In genomic region chr4:25330335-25330734, GRCh38 we compare ENCODE assay signal across 19 cellular contexts. TPM values are rescaled to one million over a fixed set of nuclear protein-coding genes. Genes with fewer than 3 reads are reported as not detected.
DNase-seq lines count a peak whose midpoint lies in the region; ATAC-seq and TF ChIP-seq lines count a peak whose summit lies in the region.
"Had no signal": no experiment of that assay in that cellular context is flagged by ENCODE, and none has a peak within 500 bp of the region (broad histone marks: within the 10 kb centered on the region; RNA-seq: fewer than 3 reads in every experiment).

No MANE protein-coding gene starts in this region.

- H3K4me1 Mint-ChIP-seq in CD4-positive, CD25-positive, alpha-beta regulatory T cell = peaks cover 11 to 34% (median 19%) of the 10 kb centered on the region in 4 donors

- no peaks in the 10 kb centered on the region for H3K27me3 Mint-ChIP-seq in CD4-positive, CD25-positive, alpha-beta regulatory T cell
- H3K27me3 Mint-ChIP-seq: naive thymus-derived CD8-positive, alpha-beta T cell had no signal

- ATAC-seq in CD4-positive, CD25-positive, alpha-beta regulatory T cell (ENCODE audit: low read depth in 2 of 2) = no peak
- peak; percentile 14 for ATAC-seq in GM19372 (IDR thresholded peaks at IDR 0.05; ENCODE audit: low read depth, unreplicated experiment)
- 0 out of 2 replicates have a peak, but pooled peaks have one; percentile 30 for ATAC-seq in Panc1
- ATAC-seq in right lobe of liver = peak in 3 of 4 donors; percentile 30 to 60 (median 57)
- ATAC-seq: naive thymus-derived CD8-positive, alpha-beta T cell; PC-3 had no signal

- no peak overlapping the region for H3K27ac ChIP-seq in CD4-positive, CD25-positive, alpha-beta regulatory T cell (ENCODE audit: insufficient read depth, low read length, poor library complexity, severe bottlenecking)
- H3K27ac ChIP-seq in Panc1 (ENCODE audit: low read length) = no peak overlapping the region
- no peak overlapping the region for H3K27ac ChIP-seq in right lobe of liver
- H3K27ac ChIP-seq: C4-2B, right atrium auricular region had no signal

- TF ChIP-seq CTCF in Panc1 (IDR thresholded peaks at IDR 0.05) = no peak
- TF ChIP-seq CTCF in right lobe of liver (IDR thresholded peaks at IDR 0.05) = no peak

- BruUV-seq in Panc1 (replicated peaks; lab: Mats Ljungman, UMichigan) = no TSS peak

- POLR2A ChIA-PET in Panc1 (lab: Charles Lee) = no interaction called here

- no peak overlapping the region for H3K4me3 ChIP-seq in CD4-positive, CD25-positive, alpha-beta regulatory T cell (ENCODE audit: low read depth, low read length)
- H3K4me3 ChIP-seq in Panc1 (ENCODE audit: low read depth in 2 of 2, low read length in 2 of 2) (no peak overlapping the region), right lobe of liver (no peak overlapping the region)
- H3K4me3 ChIP-seq: HAP-1, right atrium auricular region had no signal

- peak overlapping the region in 2 of 4 donors; percentile 43 to 75 for H3K4me3 Mint-ChIP-seq in CD4-positive, CD25-positive, alpha-beta regulatory T cell

- H3K4me1 ChIP-seq in CD4-positive, CD25-positive, alpha-beta regulatory T cell (ENCODE audit: control insufficient read depth, insufficient read depth, low read length, poor library complexity, severe bottlenecking) = peaks cover 10% of the 10 kb centered on the region
- H3K4me1 ChIP-seq in Panc1 (ENCODE audit: control insufficient read depth, insufficient read depth, low read length) = peaks cover 4% of the 10 kb centered on the region; the same call in 1 of the 2 replicates
- peaks cover 0 to 9% (median 0%) of the 10 kb centered on the region in 4 donors for H3K4me1 ChIP-seq in right lobe of liver
- H3K4me1 ChIP-seq: HAP-1, right atrium auricular region had no signal

- TF ChIP-seq POLR2A in right lobe of liver (IDR thresholded peaks at IDR 0.05) = no peak

- 46% methylated on average over 1 of the region's 1 CpG for WGBS in right lobe of liver (ENCODE audit: insufficient coverage, low coverage, low lambda C conversion rate, missing lambda C conversion rate)

- no peaks in the 10 kb centered on the region for H3K27me3 ChIP-seq in CD4-positive, CD25-positive, alpha-beta regulatory T cell (ENCODE audit: control insufficient read depth, insufficient read depth, low read length)
- H3K27me3 ChIP-seq in Panc1 (ENCODE audit: control insufficient read depth, insufficient read depth, low read length) (no peaks in the 10 kb centered on the region), right lobe of liver (no peaks in the 10 kb centered on the region)
- H3K27me3 ChIP-seq: right atrium auricular region had no signal

- DNase-seq in CD4-positive, CD25-positive, alpha-beta regulatory T cell = no peak
- DNase-seq in Panc1 (ENCODE audit: low read depth, low spot score) = no peak
- no peak for DNase-seq in right lobe of liver
- DNase-seq in NCI-H187 (lab: John Stamatoyannopoulos, UW) = no peak
- DNase-seq in superior temporal gyrus (ENCODE audit: extremely low spot score) = no peak
- no peak for DNase-seq in activated effector memory CD4-positive, alpha-beta T cell treated with anti-CD3 and anti-CD28 coated beads, Interleukin-2, amount 50 U/mL, for 16 hours
- no peak for DNase-seq in stimulated activated CD4-positive, alpha-beta T cell treated with anti-CD3 and anti-CD28 coated beads, Interleukin-2, amount 100 ng/mL, for 48 hours
- DNase-seq: activated CD4-positive, CD25-positive, alpha-beta regulatory T cell treated with anti-CD3 and anti-CD28 coated beads, Interleukin-2, amount 50 U/mL, for 72 hours; activated gamma-delta T cell; amniotic stem cell; naive thymus-derived CD8-positive, alpha-beta T cell; NCI-H1092 treated with DMSO at 0.1 percent for 48 hours; NCI-H2081; PC-3; SHP77 treated with DMSO at 0.1 percent for 48 hours had no signal

- peaks cover 10% of the 10 kb centered on the region for H3K36me3 ChIP-seq in CD4-positive, CD25-positive, alpha-beta regulatory T cell (ENCODE audit: control insufficient read depth, insufficient read depth, low read length)
- H3K36me3 ChIP-seq in Panc1 (ENCODE audit: control insufficient read depth, insufficient read depth, low read length) = no peaks in the 10 kb centered on the region
- no peaks in the 10 kb centered on the region for H3K36me3 ChIP-seq in right lobe of liver
- H3K36me3 ChIP-seq: right atrium auricular region had no signal

- in situ Hi-C loops in Panc1 (cut with HindIII; ENCODE audit: low pct_unique_long_range_greater_than_20kb, low sequenced_read_pairs) = no loop called here

- H3K36me3 Mint-ChIP-seq in CD4-positive, CD25-positive, alpha-beta regulatory T cell = peaks cover 11% of the 10 kb centered on the region

- CTCF ChIA-PET in Panc1 (lab: Charles Lee) = no interaction called here

- H3K27ac Mint-ChIP-seq in CD4-positive, CD25-positive, alpha-beta regulatory T cell = peak overlapping the region; percentile 91 to 97 (median 96)

- intact Hi-C loops in Panc1 (cut with micrococcal nuclease; ENCODE audit: unreplicated experiment) (no loop called here), right lobe of liver (cut with DNase I) (no loop called here)

- H3K9me3 ChIP-seq in CD4-positive, CD25-positive, alpha-beta regulatory T cell (ENCODE audit: control insufficient read depth in 2 of 2, low read length in 2 of 2) = no peaks in the 10 kb centered on the region
- H3K9me3 ChIP-seq in Panc1 (ENCODE audit: control insufficient read depth, insufficient read depth, low read depth, low read length) (no peaks in the 10 kb centered on the region), right lobe of liver (no peaks in the 10 kb centered on the region)
- H3K9me3 ChIP-seq: HAP-1, right atrium auricular region had no signal

- H3K9me3 Mint-ChIP-seq in CD4-positive, CD25-positive, alpha-beta regulatory T cell = no peaks in the 10 kb centered on the region
- H3K9me3 Mint-ChIP-seq: naive thymus-derived CD8-positive, alpha-beta T cell had no signal

RNA-seq across cellular contexts. Expression of gene ZCCHC4, which starts 17.8 kb away (rescaled TPM):
- total RNA-seq in CD4-positive, CD25-positive, alpha-beta regulatory T cell = 9.5 TPM
- 10 to 100 TPM; 11.0 to 16.5 (median 12.4) TPM for polyA plus RNA-seq in CD4-positive, CD25-positive, alpha-beta regulatory T cell
- total RNA-seq in Panc1 (2021; ENCODE audit: unreplicated experiment) = 6.0 TPM
- polyA plus RNA-seq in Panc1 (2012; ENCODE audit: insufficient read length) = 3.3 TPM
- total RNA-seq in right lobe of liver = 1 to 10 TPM; 2.9 to 6.9 (median 3.9) TPM

RNA-seq across cellular contexts. Expression of gene ANAPC4, which starts 46.7 kb away (rescaled TPM):
- total RNA-seq in CD4-positive, CD25-positive, alpha-beta regulatory T cell = 50.0 TPM
- 10 to 100 TPM; 18.5 to 24.6 (median 21.6) TPM for polyA plus RNA-seq in CD4-positive, CD25-positive, alpha-beta regulatory T cell
- total RNA-seq in Panc1 (2021; ENCODE audit: unreplicated experiment) (22.8 TPM), right lobe of liver (10 to 100 TPM in 5 of 6 experiments, 1 to 10 TPM in 1; 7.2 to 13.9 (median 11.4) TPM)
- 6.9 TPM for polyA plus RNA-seq in Panc1 (2012; ENCODE audit: insufficient read length)

Comparison
In these comparisons a context has a peak if more than half of its experiments do, and no peak if none do; other contexts are left out.
1. ATAC-seq: peak in GM19372 (single experiment), Panc1 (single experiment) and right lobe of liver (3 of 4); none in CD4-positive, CD25-positive, alpha-beta regulatory T cell (0 of 2).